ENCODE assay signal across 9 cellular contexts in the genomic region with DNA sequence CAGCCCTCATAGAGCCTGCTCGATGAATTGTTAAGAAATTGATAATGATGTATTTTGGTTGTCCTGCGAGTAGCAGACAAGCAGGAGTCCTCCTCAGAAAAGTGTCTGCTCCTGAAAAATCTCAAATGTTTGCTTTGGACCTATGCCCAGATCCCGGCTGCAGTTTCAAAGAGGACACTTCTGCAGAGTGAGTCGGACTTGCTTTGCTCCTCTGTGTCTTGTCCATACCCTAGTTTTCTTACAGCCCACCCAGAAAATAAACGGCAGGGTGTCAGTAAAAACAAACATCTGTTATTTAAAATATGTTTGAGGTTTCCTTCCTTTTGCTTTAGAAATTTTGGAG. TPM values are rescaled to one million over a fixed set of nuclear protein-coding genes. Genes with fewer than 3 reads are reported as not detected.
DNase-seq lines count a peak whose midpoint lies in the region; ATAC-seq and TF ChIP-seq lines count a peak whose summit lies in the region.
"Had no signal": no experiment of that assay in that cellular context is flagged by ENCODE, and none has a peak within 500 bp of the region (broad histone marks: within the 10 kb centered on the region; RNA-seq: fewer than 3 reads in every experiment).

No MANE protein-coding gene starts in this region.

- H3K27ac Mint-ChIP-seq in naive thymus-derived CD4-positive, alpha-beta T cell, result peak overlapping the region in 6 of 9 donors; percentile 1 to 89 (median 52)

- H3K4me1 Mint-ChIP-seq in naive thymus-derived CD4-positive, alpha-beta T cell, result peaks cover 48 to 73% (median 61%) of the 10 kb centered on the region in 7 donors

- peaks cover 0 to 4% (median 0%) of the 10 kb centered on the region in 5 donors for H3K27me3 Mint-ChIP-seq in naive thymus-derived CD4-positive, alpha-beta T cell

- peak overlapping the region; percentile 85 to 91 for H3K27ac ChIP-seq in breast epithelium
- H3K27ac ChIP-seq in naive thymus-derived CD4-positive, alpha-beta T cell (ENCODE audit: low read depth, low read length), result no peak overlapping the region
- H3K27ac ChIP-seq: parathyroid adenoma had no signal

- H3K4me1 ChIP-seq in breast epithelium, result peaks cover 20 to 39% of the 10 kb centered on the region in 2 donors
- H3K4me1 ChIP-seq in naive thymus-derived CD4-positive, alpha-beta T cell (ENCODE audit: control insufficient read depth in 2 of 2, insufficient read depth in 2 of 2, low read length in 2 of 2), result peaks cover 22 to 42% of the 10 kb centered on the region in 2 donors

- peak overlapping the region in 5 of 10 donors; percentile 2 to 96 (median 45) for H3K4me3 Mint-ChIP-seq in naive thymus-derived CD4-positive, alpha-beta T cell

- intact Hi-C loops in breast epithelium (cut with DNase I; ENCODE audit: low total_unique reads) (no loop called here), lower leg skin (cut with DNase I; ENCODE audit: low total_unique reads) (no loop called here)
- intact Hi-C loops in naive thymus-derived CD4-positive, alpha-beta T cell (cut with micrococcal nuclease), result loop anchor here in 1 of 2 donors (5.0 to 10.0 kb wide), 3 partner anchors 296 to 449 kb away; a partner anchor contains a TSS

- POLR2A ChIA-PET in naive thymus-derived CD4-positive, alpha-beta T cell (lab: Charles Lee), result interaction anchor here (1.5 kb wide), 1 partner anchor 82 kb away, joined by 3 read pairs; a partner anchor contains a TSS

- TF ChIP-seq CTCF in breast epithelium (IDR thresholded peaks at IDR 0.05), result no peak
- TF ChIP-seq CTCF in GM13976 (IDR thresholded peaks at IDR 0.05; ENCODE audit: borderline replicate concordance, control extremely low read depth, extremely low read depth, insufficient read depth, missing control alignments), result no peak
- TF ChIP-seq CTCF in lower leg skin (IDR thresholded peaks at IDR 0.05), result no peak

- 3 to 10% methylated on average over 5 of the region's 5 CpGs for WGBS in lower leg skin, 2 donors

- H3K4me3 ChIP-seq in breast epithelium (peak overlapping the region in 2 of 3 donors; percentile 15 to 97), lower leg skin (ENCODE audit: low read depth, poor library complexity, severe bottlenecking) (no peak overlapping the region)
- H3K4me3 ChIP-seq in naive thymus-derived CD4-positive, alpha-beta T cell (ENCODE audit: low read length), result no peak overlapping the region

- in situ Hi-C loops in GM13976 (cut with MboI; ENCODE audit: low sequenced_read_pairs, unreplicated experiment), result loop anchor here (10.0 kb wide), 1 partner anchor 56 kb away; no protein-coding TSS in a partner anchor

- peaks cover 0 to 31% (median 5%) of the 10 kb centered on the region in 5 donors for H3K36me3 Mint-ChIP-seq in naive thymus-derived CD4-positive, alpha-beta T cell

- peaks cover 0 to 1% (median 0%) of the 10 kb centered on the region in 11 donors for H3K9me3 Mint-ChIP-seq in naive thymus-derived CD4-positive, alpha-beta T cell

- TF ChIP-seq POLR2A in breast epithelium (IDR thresholded peaks at IDR 0.05) (no peak), lower leg skin (IDR thresholded peaks at IDR 0.05) (no peak)

- no peaks in the 10 kb centered on the region for H3K27me3 ChIP-seq in breast epithelium
- no peaks in the 10 kb centered on the region for H3K27me3 ChIP-seq in naive thymus-derived CD4-positive, alpha-beta T cell (ENCODE audit: control insufficient read depth in 2 of 2, insufficient read depth in 2 of 2, low read length in 2 of 2)

- ATAC-seq in naive thymus-derived CD4-positive, alpha-beta T cell, result no peak
- no peak for ATAC-seq in GM19324 (IDR thresholded peaks at IDR 0.05; ENCODE audit: low FRiP score, unreplicated experiment)

- DNase-seq in COLO829 (ENCODE audit: low spot score) (peak; percentile 65), LHCN-M2 (ENCODE audit: low read depth) (peak; percentile 78), breast epithelium (ENCODE audit: low spot score in 2 of 2) (peak; percentile 53 to 64), GM13976 (ENCODE audit: low spot score) (no peak), NCI-H2107 treated with DMSO at 0.1 percent for 48 hours (lab: John Stamatoyannopoulos, UW; ENCODE audit: unreplicated experiment) (no peak), lower leg skin (ENCODE audit: low spot score in 2 of 2) (no peak)
- DNase-seq in naive thymus-derived CD4-positive, alpha-beta T cell, result no peak

- H3K36me3 ChIP-seq in breast epithelium, result no peaks in the 10 kb centered on the region
- H3K36me3 ChIP-seq in naive thymus-derived CD4-positive, alpha-beta T cell (ENCODE audit: control insufficient read depth in 2 of 3, insufficient read depth in 3 of 3, low read length in 3 of 3), result peaks cover 0 to 13% (median 0%) of the 10 kb centered on the region in 3 experiments

- CTCF ChIA-PET in naive thymus-derived CD4-positive, alpha-beta T cell (lab: Charles Lee), result interaction anchor here (1.4 to 3.2 kb wide), 2 partner anchors 9 to 22 kb away, joined by 6 to 19 read pairs; no protein-coding TSS in a partner anchor

- no peaks in the 10 kb centered on the region for H3K9me3 ChIP-seq in breast epithelium
- H3K9me3 ChIP-seq in naive thymus-derived CD4-positive, alpha-beta T cell (ENCODE audit: control insufficient read depth in 2 of 3, low read length in 3 of 3), result no peaks in the 10 kb centered on the region

RNA-seq across cellular contexts. Expression of a gene that starts 2.8 kb away (rescaled TPM):
- total RNA-seq in LHCN-M2 (2014; rRNA removed), result 81.9 and 115 TPM in 2 replicates
- 916 TPM for polyA plus RNA-seq in LHCN-M2 (2012)
- total RNA-seq in breast epithelium, result 100 to 1,000 TPM in 1 of 3 donors, 10 to 100 TPM in 2; 70.4 to 156 (median 84.9) TPM
- 100 to 1,000 TPM; 131 to 361 (median 143) TPM for total RNA-seq in naive thymus-derived CD4-positive, alpha-beta T cell
- 100 to 1,000 TPM; 458 to 492 TPM for polyA plus RNA-seq in naive thymus-derived CD4-positive, alpha-beta T cell
- total RNA-seq in lower leg skin, result 100 to 1,000 TPM in 2 of 4 donors, 10 to 100 TPM in 2; 74.8 to 153 (median 102) TPM

RNA-seq across cellular contexts. Expression of a gene that starts 46.0 kb away (rescaled TPM):
- total RNA-seq in LHCN-M2 (2014; rRNA removed) (388 and 454 TPM in 2 replicates), breast epithelium (100 to 1,000 TPM; 220 to 325 (median 275) TPM), lower leg skin (100 to 1,000 TPM; 394 to 516 (median 448) TPM)
- 2,051 TPM for polyA plus RNA-seq in LHCN-M2 (2012)
- total RNA-seq in naive thymus-derived CD4-positive, alpha-beta T cell, result 100 to 1,000 TPM in 2 of 5 experiments, 10 to 100 TPM in 3; 28.6 to 442 (median 96.5) TPM
- polyA plus RNA-seq in naive thymus-derived CD4-positive, alpha-beta T cell, result 100 to 1,000 TPM; 189 to 210 TPM

Comparison
In these comparisons a context has a peak if more than half of its experiments do, and no peak if none do; other contexts are left out.
1. DNase-seq: peak in COLO829 (single experiment), LHCN-M2 (single experiment) and breast epithelium (2 of 2); none in naive thymus-derived CD4-positive, alpha-beta T cell (0 of 9), GM13976 (single experiment), NCI-H2107 treated with DMSO at 0.1 percent for 48 hours (single experiment) and lower leg skin (0 of 2).
2. H3K4me3 ChIP-seq: peak in breast epithelium (2 of 3); none in naive thymus-derived CD4-positive, alpha-beta T cell (single experiment) and lower leg skin (single experiment).